In genomic region chr22:35437038-35437437, GRCh38 we compare ENCODE assay signal across 13 cellular contexts. TPM values are rescaled to one million over a fixed set of nuclear protein-coding genes. Genes with fewer than 3 reads are reported as not detected.
A peak's percentile ranks its signal among the peaks of the same experiment; 100 is the strongest.
DNase-seq lines count a peak whose midpoint lies in the region; ATAC-seq and TF ChIP-seq lines count a peak whose summit lies in the region.
"Had no signal": no experiment of that assay in that cellular context is flagged by ENCODE, and none has a peak within 500 bp of the region (broad histone marks: within the 10 kb centered on the region; RNA-seq: fewer than 3 reads in every experiment).

No MANE protein-coding gene starts in this region.

- in situ Hi-C loops in GM13977 (cut with MboI; ENCODE audit: low pct_unique_long_range_greater_than_20kb, low sequenced_read_pairs, unreplicated experiment), result no loop called here

- H3K4me3 Mint-ChIP-seq in activated CD4-positive, alpha-beta T cell treated with anti-CD3 and anti-CD28 coated beads for 36 hours, result no peak overlapping the region
- H3K4me3 Mint-ChIP-seq in activated CD4-positive, alpha-beta T cell treated with anti-CD3 and anti-CD28 coated beads, Interleukin-2, amount 10 ng/mL, durations not matched to agents 7 days and 5 days, result no peak overlapping the region
- H3K4me3 Mint-ChIP-seq: type B pancreatic cell had no signal

- no peak overlapping the region for H3K27ac Mint-ChIP-seq in activated CD4-positive, alpha-beta T cell treated with anti-CD3 and anti-CD28 coated beads for 36 hours
- no peak overlapping the region for H3K27ac Mint-ChIP-seq in activated CD4-positive, alpha-beta T cell treated with anti-CD3 and anti-CD28 coated beads, Interleukin-2, amount 10 ng/mL, durations not matched to agents 7 days and 5 days
- H3K27ac Mint-ChIP-seq: type B pancreatic cell had no signal

- H3K27ac ChIP-seq in left ventricle myocardium inferior (replicated peaks), result no peak overlapping the region
- H3K27ac ChIP-seq: epithelial cell of prostate had no signal

- H3K36me3 Mint-ChIP-seq in activated CD4-positive, alpha-beta T cell treated with anti-CD3 and anti-CD28 coated beads for 36 hours (ENCODE audit: low read depth), result peaks cover 58% of the 10 kb centered on the region
- peaks cover 47% of the 10 kb centered on the region for H3K36me3 Mint-ChIP-seq in activated CD4-positive, alpha-beta T cell treated with anti-CD3 and anti-CD28 coated beads, Interleukin-2, amount 10 ng/mL, durations not matched to agents 7 days and 5 days (ENCODE audit: low read depth)

- POLR2A ChIA-PET in activated CD4-positive, alpha-beta T cell treated with anti-CD3 and anti-CD28 coated beads for 36 hours (lab: Charles Lee), result no interaction called here
- POLR2A ChIA-PET in activated CD4-positive, alpha-beta T cell treated with anti-CD3 and anti-CD28 coated beads, Interleukin-2, amount 10 ng/mL, durations not matched to agents 7 days and 5 days (lab: Charles Lee), result no interaction called here

- H3K27me3 Mint-ChIP-seq in activated CD4-positive, alpha-beta T cell treated with anti-CD3 and anti-CD28 coated beads for 36 hours, result no peaks in the 10 kb centered on the region
- no peaks in the 10 kb centered on the region for H3K27me3 Mint-ChIP-seq in activated CD4-positive, alpha-beta T cell treated with anti-CD3 and anti-CD28 coated beads, Interleukin-2, amount 10 ng/mL, durations not matched to agents 7 days and 5 days
- H3K27me3 Mint-ChIP-seq: type B pancreatic cell had no signal

- ATAC-seq in activated CD4-positive, alpha-beta T cell treated with anti-CD3 and anti-CD28 coated beads for 36 hours, result peak; percentile 45
- ATAC-seq in sciatic nerve, result no peak
- ATAC-seq: Panc1 had no signal

- no peak overlapping the region for H3K4me3 ChIP-seq in left ventricle myocardium inferior

- no peaks in the 10 kb centered on the region for H3K9me3 Mint-ChIP-seq in activated CD4-positive, alpha-beta T cell treated with anti-CD3 and anti-CD28 coated beads for 36 hours (ENCODE audit: low read depth)
- H3K9me3 Mint-ChIP-seq in activated CD4-positive, alpha-beta T cell treated with anti-CD3 and anti-CD28 coated beads, Interleukin-2, amount 10 ng/mL, durations not matched to agents 7 days and 5 days, result peaks cover 4% of the 10 kb centered on the region
- H3K9me3 Mint-ChIP-seq: type B pancreatic cell had no signal

- peaks cover 16% of the 10 kb centered on the region for H3K36me3 ChIP-seq in left ventricle myocardium inferior

- no peaks in the 10 kb centered on the region for H3K4me1 ChIP-seq in left ventricle myocardium inferior

- TF ChIP-seq CTCF in GM13977 (IDR thresholded peaks at IDR 0.05; ENCODE audit: extremely low read depth, insufficient read depth, missing control alignments) (no peak), left ventricle myocardium inferior (IDR thresholded peaks at IDR 0.05; ENCODE audit: borderline replicate concordance) (no peak)

- H3K27me3 ChIP-seq in left ventricle myocardium inferior (ENCODE audit: low read depth), result no peaks in the 10 kb centered on the region

- intact Hi-C loops in activated CD4-positive, alpha-beta T cell treated with anti-CD3 and anti-CD28 coated beads for 36 hours (cut with DNase I, micrococcal nuclease), result loop anchor here in 1 of 2 experiments (2.0 to 10.0 kb wide), 2 partner anchors 36 to 688 kb away; partner anchors contain the start of gene MCM5
- intact Hi-C loops in left ventricle myocardium inferior (cut with micrococcal nuclease) (loop anchor here (10.0 kb wide), 1 partner anchor 148 kb away; no protein-coding TSS in a partner anchor), sciatic nerve (cut with DNase I) (no loop called here)

- H3K9me3 ChIP-seq in left ventricle myocardium inferior (replicated peaks), result peaks cover 15% of the 10 kb centered on the region

- CTCF ChIA-PET in activated CD4-positive, alpha-beta T cell treated with anti-CD3 and anti-CD28 coated beads for 36 hours (lab: Charles Lee), result no interaction called here
- CTCF ChIA-PET in activated CD4-positive, alpha-beta T cell treated with anti-CD3 and anti-CD28 coated beads, Interleukin-2, amount 10 ng/mL, durations not matched to agents 7 days and 5 days (lab: Charles Lee), result no interaction called here

- DNase-seq in activated CD4-positive, alpha-beta T cell treated with anti-CD3 and anti-CD28 coated beads for 36 hours, result peak; percentile 47
- no peak for DNase-seq in activated CD4-positive, alpha-beta T cell treated with anti-CD3 and anti-CD28 coated beads, Interleukin-2, amount 10 ng/mL, durations not matched to agents 7 days and 5 days
- DNase-seq in GM13977 (ENCODE audit: low spot score) (peak; percentile 45), RPMI8226 (peak; percentile 21), iPS-NIHi7 (ENCODE audit: extremely low spot score) (peak; percentile 85), left ventricle myocardium inferior (no peak), sciatic nerve (ENCODE audit: low spot score) (no peak), NOMO-1 treated with dmso at 0.1 percent for 144 hours (lab: John Stamatoyannopoulos, UW; ENCODE audit: unreplicated experiment) (no peak)
- DNase-seq: NCI-H1105 treated with DMSO at 0.1 percent for 48 hours, occipital lobe had no signal

- no peaks in the 10 kb centered on the region for H3K4me1 Mint-ChIP-seq in activated CD4-positive, alpha-beta T cell treated with anti-CD3 and anti-CD28 coated beads for 36 hours
- H3K4me1 Mint-ChIP-seq in activated CD4-positive, alpha-beta T cell treated with anti-CD3 and anti-CD28 coated beads, Interleukin-2, amount 10 ng/mL, durations not matched to agents 7 days and 5 days, result peaks cover 2% of the 10 kb centered on the region

RNA-seq across cellular contexts. Expression of gene MCM5, which starts 37.1 kb away (rescaled TPM):
- 100 to 1,000 TPM; 291 to 382 TPM for total RNA-seq in activated CD4-positive, alpha-beta T cell treated with anti-CD3 and anti-CD28 coated beads for 36 hours
- total RNA-seq in activated CD4-positive, alpha-beta T cell treated with anti-CD3 and anti-CD28 coated beads, Interleukin-2, amount 10 ng/mL, durations not matched to agents 7 days and 5 days, result 100 to 1,000 TPM; 208 to 233 TPM
- total RNA-seq in left ventricle myocardium inferior (8.3 TPM), sciatic nerve (23.0 TPM)

RNA-seq across cellular contexts. Expression of gene HMOX1, which starts 56.1 kb away (rescaled TPM):
- total RNA-seq in activated CD4-positive, alpha-beta T cell treated with anti-CD3 and anti-CD28 coated beads for 36 hours, result under 1 TPM; 0.30 to 0.61 TPM
- under 1 TPM; 0.31 to 0.32 TPM for total RNA-seq in activated CD4-positive, alpha-beta T cell treated with anti-CD3 and anti-CD28 coated beads, Interleukin-2, amount 10 ng/mL, durations not matched to agents 7 days and 5 days
- 4.8 TPM for total RNA-seq in left ventricle myocardium inferior
- 78.5 TPM for total RNA-seq in sciatic nerve

Comparison
In these comparisons a context has a peak if more than half of its experiments do, and no peak if none do; other contexts are left out.
1. DNase-seq: peak in activated CD4-positive, alpha-beta T cell treated with anti-CD3 and anti-CD28 coated beads for 36 hours (single experiment), GM13977 (single experiment), RPMI8226 (single experiment) and iPS-NIHi7 (single experiment); none in activated CD4-positive, alpha-beta T cell treated with anti-CD3 and anti-CD28 coated beads, Interleukin-2, amount 10 ng/mL, durations not matched to agents 7 days and 5 days (single experiment), left ventricle myocardium inferior (single experiment), sciatic nerve (single experiment) and NOMO-1 treated with dmso at 0.1 percent for 144 hours (single experiment).
2. RNA of gene HMOX1, which starts 56.1 kb away (total RNA-seq): 78.5 TPM in sciatic nerve (single experiment); 4.8 TPM in left ventricle myocardium inferior (single experiment), 0.30 to 0.61 TPM in activated CD4-positive, alpha-beta T cell treated with anti-CD3 and anti-CD28 coated beads for 36 hours and 0.31 to 0.32 TPM in activated CD4-positive, alpha-beta T cell treated with anti-CD3 and anti-CD28 coated beads, Interleukin-2, amount 10 ng/mL, durations not matched to agents 7 days and 5 days; every median in the first group is over 10 times any median in the second.